In genomic region chrX:53084863-53085262, GRCh38 we compare ENCODE assay signal across 17 cellular contexts. TPM values are rescaled to one million over a fixed set of nuclear protein-coding genes. Genes with fewer than 3 reads are reported as not detected.
A peak's percentile ranks its signal among the peaks of the same experiment; 100 is the strongest.
DNase-seq lines count a peak whose midpoint lies in the region; ATAC-seq and TF ChIP-seq lines count a peak whose summit lies in the region.
"Had no signal": no experiment of that assay in that cellular context is flagged by ENCODE, and none has a peak within 500 bp of the region (broad histone marks: within the 10 kb centered on the region; RNA-seq: fewer than 3 reads in every experiment).

No MANE protein-coding gene starts in this region.

- peaks cover 82% of the 10 kb centered on the region for H3K4me1 Mint-ChIP-seq in CD4-positive, alpha-beta T cell (ENCODE audit: low read depth)
- H3K4me1 Mint-ChIP-seq in progenitor cell of endocrine pancreas (ENCODE audit: low read depth) = peaks cover 25% of the 10 kb centered on the region

- H3K27me3 ChIP-seq in CD4-positive, alpha-beta T cell (ENCODE audit: control insufficient read depth, insufficient read depth, low read length) = no peaks in the 10 kb centered on the region

- POLR2A ChIA-PET in CD4-positive, alpha-beta T cell (lab: Charles Lee) = no interaction called here

- CTCF ChIA-PET in CD4-positive, alpha-beta T cell (lab: Charles Lee) = no interaction called here

- TF ChIP-seq CTCF in 22Rv1 (IDR thresholded peaks at IDR 0.05) = no peak
- no peak for TF ChIP-seq CTCF in CD4-positive, alpha-beta T cell (IDR thresholded peaks at IDR 0.05)
- TF ChIP-seq CTCF in coronary artery (IDR thresholded peaks at IDR 0.05) = no peak
- TF ChIP-seq CTCF in progenitor cell of endocrine pancreas (IDR thresholded peaks at IDR 0.05; ENCODE audit: unreplicated experiment) = no peak

- peak overlapping the region; percentile 98 for H3K27ac Mint-ChIP-seq in CD4-positive, alpha-beta T cell
- no peak overlapping the region for H3K27ac Mint-ChIP-seq in progenitor cell of endocrine pancreas
- H3K27ac Mint-ChIP-seq: GM23338, WTC11 had no signal

- no peaks in the 10 kb centered on the region for H3K27me3 Mint-ChIP-seq in CD4-positive, alpha-beta T cell
- no peaks in the 10 kb centered on the region for H3K27me3 Mint-ChIP-seq in progenitor cell of endocrine pancreas

- H3K27ac ChIP-seq in 22Rv1 (0 out of 2 replicates have a peak overlapping the region, but pooled peaks have one; percentile 7), coronary artery (peak overlapping the region; percentile 15 to 94)
- no peak overlapping the region for H3K27ac ChIP-seq in CD4-positive, alpha-beta T cell (ENCODE audit: low read depth, low read length)
- H3K27ac ChIP-seq: neutrophil had no signal

- ATAC-seq in CD4-positive, alpha-beta T cell (ENCODE audit: poor library complexity) = no peak
- ATAC-seq in HG03025 (IDR thresholded peaks at IDR 0.05; ENCODE audit: low FRiP score, unreplicated experiment) (no peak), HG03097 (IDR thresholded peaks at IDR 0.05; ENCODE audit: low FRiP score, unreplicated experiment) (no peak)
- ATAC-seq: GM23338, WTC11 had no signal

- H3K9me3 Mint-ChIP-seq in CD4-positive, alpha-beta T cell = no peaks in the 10 kb centered on the region
- H3K9me3 Mint-ChIP-seq in progenitor cell of endocrine pancreas (ENCODE audit: low read depth) = peaks cover 12% of the 10 kb centered on the region
- H3K9me3 Mint-ChIP-seq: GM23338, WTC11 had no signal

- peak overlapping the region; percentile 95 for H3K4me3 Mint-ChIP-seq in CD4-positive, alpha-beta T cell
- H3K4me3 Mint-ChIP-seq in progenitor cell of endocrine pancreas (ENCODE audit: low read depth) = peak overlapping the region; percentile 45
- H3K4me3 Mint-ChIP-seq: WTC11 had no signal

- intact Hi-C loops in CD4-positive, alpha-beta T cell (cut with DNase I, micrococcal nuclease) = loop anchor here in 1 of 2 experiments (5.0 kb wide), 1 partner anchor 137 kb away; no protein-coding TSS in a partner anchor

- H3K4me3 ChIP-seq in coronary artery = peak overlapping the region; percentile 77
- H3K4me3 ChIP-seq: GM23338 had no signal

- peak in 1 of 10 experiments; percentile 9 for DNase-seq in CD4-positive, alpha-beta T cell
- DNase-seq in coronary artery (ENCODE audit: low spot score) (no peak), progenitor cell of endocrine pancreas (ENCODE audit: low spot score, unreplicated experiment) (no peak), OCI-M1 (lab: John Stamatoyannopoulos, UW) (no peak)
- DNase-seq: activated naive CD4-positive, alpha-beta T cell; DMS 273 treated with DMSO at 0.1 percent for 48 hours; NCI-H187; NCI-H510A; Right ventricle myocardium superior; stimulated activated CD4-positive, alpha-beta T cell treated with anti-CD3 and anti-CD28 coated beads, Interleukin-2, amount 100 ng/mL, for 24 hours had no signal

- H3K36me3 Mint-ChIP-seq in CD4-positive, alpha-beta T cell (ENCODE audit: low read depth) = peaks cover 75% of the 10 kb centered on the region
- peaks cover 15% of the 10 kb centered on the region for H3K36me3 Mint-ChIP-seq in progenitor cell of endocrine pancreas (ENCODE audit: insufficient read depth)

- H3K9me3 ChIP-seq in CD4-positive, alpha-beta T cell (ENCODE audit: control insufficient read depth, low read length) = no peaks in the 10 kb centered on the region
- H3K9me3 ChIP-seq: neutrophil had no signal

RNA-seq across cellular contexts. Expression of gene TSPYL2, which starts 2.7 kb away (rescaled TPM):
- total RNA-seq in CD4-positive, alpha-beta T cell = 100 to 1,000 TPM; 428 to 461 TPM
- 53.6 and 54.9 TPM in 2 replicates for total RNA-seq in progenitor cell of endocrine pancreas

RNA-seq across cellular contexts. Expression of gene KANTR, which starts 9.1 kb away (rescaled TPM):
- 1 to 10 TPM; 6.2 to 6.8 TPM for total RNA-seq in CD4-positive, alpha-beta T cell
- total RNA-seq in progenitor cell of endocrine pancreas = 16.0 and 18.0 TPM in 2 replicates

RNA-seq across cellular contexts. Expression of gene GPR173, which starts 36.3 kb away (rescaled TPM):
- total RNA-seq in CD4-positive, alpha-beta T cell = not detected
- total RNA-seq in progenitor cell of endocrine pancreas = 18.4 and 19.4 TPM in 2 replicates
- total RNA-seq: T-helper 1 cell treated with Interleukin-12 subunit alpha and Interleukin-12 subunit beta and Interleukin-4 antibody, amounts not matched to agents 30 ng/mL and 1 ng/mL, for 36 hours had no signal

Comparison
In these comparisons a context has a peak if more than half of its experiments do, and no peak if none do; other contexts are left out.
1. RNA of gene GPR173, which starts 36.3 kb away (total RNA-seq): 18.4 to 19.4 TPM in progenitor cell of endocrine pancreas; not detected in CD4-positive, alpha-beta T cell; every median in the first group is over 10 times any median in the second.